27 cellular contexts compared by ENCODE assay signal in the genomic region with DNA sequence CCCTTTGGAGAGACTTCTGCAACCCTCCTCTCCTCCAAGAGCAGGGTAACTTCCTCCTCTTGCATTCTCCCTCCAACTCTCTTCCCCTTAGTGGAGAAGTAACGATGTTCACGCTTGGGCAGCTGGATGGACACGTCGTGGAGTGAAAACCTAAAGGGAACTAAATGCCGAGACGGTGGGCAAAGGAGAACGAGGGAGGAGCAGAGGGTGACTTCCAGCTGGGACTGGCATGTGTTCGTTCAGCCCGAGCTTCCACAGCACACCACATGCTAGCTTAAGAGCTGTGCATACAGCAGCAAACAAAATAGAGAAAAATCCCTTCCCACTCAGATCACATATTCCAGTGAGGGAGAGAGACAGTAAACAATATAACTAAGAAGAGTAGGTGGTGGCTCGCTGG.
DNase-seq lines count a peak whose midpoint lies in the region; ATAC-seq and TF ChIP-seq lines count a peak whose summit lies in the region.
"Had no signal": no experiment of that assay in that cellular context is flagged by ENCODE, and none has a peak within 500 bp of the region (broad histone marks: within the 10 kb centered on the region; RNA-seq: fewer than 3 reads in every experiment).

No MANE protein-coding gene starts in this region.

- no peak overlapping the region for H2AFZ ChIP-seq in osteoblast (ENCODE audit: low read length)
- H2AFZ ChIP-seq: neural progenitor cell had no signal

- peaks cover 7% of the 10 kb centered on the region for H4K20me1 ChIP-seq in osteoblast (ENCODE audit: insufficient read depth, low read length)

- no peaks in the 10 kb centered on the region for H3K9me3 ChIP-seq in osteoblast (ENCODE audit: low read depth, low read length)
- H3K9me3 ChIP-seq: sigmoid colon had no signal

- H3K4me3 ChIP-seq in osteoblast (ENCODE audit: insufficient read depth, low read length): no peak overlapping the region
- H3K4me3 ChIP-seq: HAP-1, neural progenitor cell, sigmoid colon had no signal

- TF ChIP-seq CTCF in osteoblast (IDR thresholded peaks at IDR 0.05; ENCODE audit: extremely low read depth, low read depth, low read length): no peak

- H3K4me1 ChIP-seq in osteoblast (ENCODE audit: insufficient read depth, low read length): no peaks in the 10 kb centered on the region
- H3K4me1 ChIP-seq: sigmoid colon had no signal

- H3K36me3 ChIP-seq in osteoblast (ENCODE audit: insufficient read depth, low read length): no peaks in the 10 kb centered on the region
- H3K36me3 ChIP-seq: HAP-1, neural progenitor cell, sigmoid colon had no signal

- peak; percentile 18 for ATAC-seq in left ventricle myocardium superior
- ATAC-seq in Right ventricle myocardium inferior: no peak
- ATAC-seq: activated CD4-positive, alpha-beta T cell treated with anti-CD3 and anti-CD28 coated beads for 36 hours; activated CD8-positive, alpha-beta T cell treated with anti-CD3 and anti-CD28 coated beads, Interleukin-2, amount 10 ng/mL, durations not matched to agents 7 days and 5 days; Panc1 had no signal

- peak overlapping the region; percentile 10 for H3K4me2 ChIP-seq in osteoblast (ENCODE audit: insufficient read depth, low read length)
- H3K4me2 ChIP-seq: neural progenitor cell had no signal

- H3K79me2 ChIP-seq in osteoblast (ENCODE audit: insufficient read depth, low read length): no peaks in the 10 kb centered on the region

- intact Hi-C loops in left ventricle myocardium superior (cut with micrococcal nuclease) (no loop called here), Right ventricle myocardium inferior (cut with DNase I) (no loop called here)

- no peaks in the 10 kb centered on the region for H3K27me3 ChIP-seq in osteoblast (ENCODE audit: insufficient read depth, low read length)
- H3K27me3 ChIP-seq: neural progenitor cell, sigmoid colon had no signal

- H3K27ac ChIP-seq in cingulate gyrus (ENCODE audit: low read depth, low read length) (peak overlapping the region; percentile 34), osteoblast (ENCODE audit: low read depth, low read length) (no peak overlapping the region)
- H3K27ac ChIP-seq: neural progenitor cell, sigmoid colon had no signal

- no peak for DNase-seq in left ventricle myocardium superior
- no peak for DNase-seq in Right ventricle myocardium inferior (ENCODE audit: missing footprints)
- DNase-seq in osteoblast (ENCODE audit: insufficient read length, low spot score, missing footprints): no peak
- no peak for DNase-seq in NCI-H2029 treated with DMSO at 0.1 percent for 48 hours (lab: John Stamatoyannopoulos, UW)
- DNase-seq in OCI-M2 (lab: John Stamatoyannopoulos, UW; ENCODE audit: unreplicated experiment): no peak
- DNase-seq in DMS53 treated with DMSO at 0.1 percent for 48 hours (lab: John Stamatoyannopoulos, UW; ENCODE audit: unreplicated experiment): no peak
- no peak for DNase-seq in NCI-H446 (lab: John Stamatoyannopoulos, UW)
- DNase-seq: ACHN; activated CD4-positive, alpha-beta T cell treated with anti-CD3 and anti-CD28 coated beads for 36 hours; activated CD8-positive, alpha-beta T cell treated with anti-CD3 and anti-CD28 coated beads, Interleukin-2, amount 10 ng/mL, durations not matched to agents 7 days and 5 days; activated effector memory CD4-positive, alpha-beta T cell treated with anti-CD3 and anti-CD28 coated beads, Interleukin-2, amount 50 U/mL, for 16 hours; activated naive CD8-positive, alpha-beta T cell treated with anti-CD3 and anti-CD28 coated beads for 36 hours; activated T-cell treated with anti-CD3 and anti-CD28 coated beads for 4 hours; DMS53; effector CD4-positive, alpha-beta T cell; foreskin fibroblast; GDM1; IMR-90; NCI-H1105; NCI-H1930; NCI-H526; sigmoid colon; stimulated activated CD4-positive, alpha-beta T cell treated with anti-CD3 and anti-CD28 coated beads, Interleukin-4, amount 100 ng/mL, for 4 hours had no signal
